In genomic region chr3:183439510-183439909, GRCh38 we compare ENCODE assay signal across 26 cellular contexts. TPM values are rescaled to one million over a fixed set of nuclear protein-coding genes. Genes with fewer than 3 reads are reported as not detected.
DNase-seq lines count a peak whose midpoint lies in the region; ATAC-seq and TF ChIP-seq lines count a peak whose summit lies in the region.
"Had no signal": no experiment of that assay in that cellular context is flagged by ENCODE, and none has a peak within 500 bp of the region (broad histone marks: within the 10 kb centered on the region; RNA-seq: fewer than 3 reads in every experiment).

No MANE protein-coding gene starts in this region.

- no peak for DNase-seq in activated CD8-positive, alpha-beta T cell treated with anti-CD3 and anti-CD28 coated beads, Interleukin-2, amount 10 ng/mL, durations not matched to agents 7 days and 5 days
- no peak for DNase-seq in activated CD8-positive, alpha-beta T cell treated with anti-CD3 and anti-CD28 coated beads for 36 hours
- DNase-seq in NCI-H2081 (lab: John Stamatoyannopoulos, UW) (peak; percentile 76 to 80), choroid plexus epithelial cell (ENCODE audit: low read depth) (peak; percentile 33), renal cortical epithelial cell (ENCODE audit: low read depth) (peak; percentile 13), NCI-H2171 treated with DMSO at 0.1 percent for 48 hours (lab: John Stamatoyannopoulos, UW) (no peak), Right ventricle myocardium superior (no peak), MM.1S (no peak)
- DNase-seq: activated CD4-positive, alpha-beta T cell treated with anti-CD3 and anti-CD28 coated beads for 1 hour; activated CD8-positive, alpha-beta memory T cell treated with anti-CD3 and anti-CD28 coated beads for 24 hours; activated gamma-delta T cell treated with Interleukin-2 at 50 U/mL for 16 hours; activated naive CD8-positive, alpha-beta T cell treated with anti-CD3 and anti-CD28 coated beads, Interleukin-2, amount 50 U/mL, for 24 hours; CD8-positive, alpha-beta T cell; DMS 273 treated with DMSO at 0.1 percent for 48 hours; H9; KG1; NCI-H1694; NCI-H2227 treated with DMSO at 0.1 percent for 48 hours; retina; RPMI8226; small intestine; trophoblast cell had no signal

- H4K20me1 ChIP-seq in MM.1S (ENCODE audit: insufficient read depth, low read length), result no peaks in the 10 kb centered on the region

- H3K4me1 Mint-ChIP-seq in activated CD8-positive, alpha-beta T cell treated with anti-CD3 and anti-CD28 coated beads, Interleukin-2, amount 10 ng/mL, durations not matched to agents 7 days and 5 days (ENCODE audit: low read depth), result peaks cover 14% of the 10 kb centered on the region
- peaks cover 10% of the 10 kb centered on the region for H3K4me1 Mint-ChIP-seq in activated CD8-positive, alpha-beta T cell treated with anti-CD3 and anti-CD28 coated beads for 36 hours (ENCODE audit: low read depth)

- no peak for TF ChIP-seq CTCF in activated CD8-positive, alpha-beta T cell treated with anti-CD3 and anti-CD28 coated beads for 36 hours (IDR thresholded peaks at IDR 0.05)
- TF ChIP-seq CTCF in choroid plexus epithelial cell (conservative IDR thresholded peaks at IDR 0.05; ENCODE audit: low read depth, low read length), result no peak
- TF ChIP-seq CTCF in MM.1S (IDR thresholded peaks at IDR 0.05; ENCODE audit: low read length), result no peak

- no peak overlapping the region for H3K27ac Mint-ChIP-seq in activated CD8-positive, alpha-beta T cell treated with anti-CD3 and anti-CD28 coated beads, Interleukin-2, amount 10 ng/mL, durations not matched to agents 7 days and 5 days
- H3K27ac Mint-ChIP-seq in activated CD8-positive, alpha-beta T cell treated with anti-CD3 and anti-CD28 coated beads for 36 hours, result no peak overlapping the region
- H3K27ac Mint-ChIP-seq: activated naive CD8-positive, alpha-beta T cell treated with anti-CD3 and anti-CD28 coated beads, Interleukin-2, amount 50 U/mL, for 24 hours; CD8-positive, alpha-beta T cell; H9; natural killer cell treated with Interleukin-12 subunit alpha and Interleukin-12 subunit beta and Interleukin-15 and Interleukin-18, amount 100 ng/mL, for 72 hours had no signal

- POLR2A ChIA-PET in activated CD8-positive, alpha-beta T cell treated with anti-CD3 and anti-CD28 coated beads, Interleukin-2, amount 10 ng/mL, durations not matched to agents 7 days and 5 days (lab: Charles Lee), result interaction anchor here (0.6 to 1.8 kb wide), 2 partner anchors 11 to 350 kb away, joined by 3 to 9 read pairs; partner anchors contain the start of gene MCF2L2
- POLR2A ChIA-PET in activated CD8-positive, alpha-beta T cell treated with anti-CD3 and anti-CD28 coated beads for 36 hours (lab: Charles Lee), result no interaction called here

- H3K9me2 ChIP-seq in MM.1S (replicated peaks; ENCODE audit: insufficient read depth, low read length), result no peaks in the 10 kb centered on the region

- peaks cover 12% of the 10 kb centered on the region for H3K27me3 Mint-ChIP-seq in activated CD8-positive, alpha-beta T cell treated with anti-CD3 and anti-CD28 coated beads, Interleukin-2, amount 10 ng/mL, durations not matched to agents 7 days and 5 days (ENCODE audit: low read depth)
- no peaks in the 10 kb centered on the region for H3K27me3 Mint-ChIP-seq in activated CD8-positive, alpha-beta T cell treated with anti-CD3 and anti-CD28 coated beads for 36 hours
- H3K27me3 Mint-ChIP-seq: activated naive CD8-positive, alpha-beta T cell treated with anti-CD3 and anti-CD28 coated beads, Interleukin-2, amount 50 U/mL, for 24 hours had no signal

- no peak overlapping the region for H3K9ac ChIP-seq in MM.1S (ENCODE audit: low read length)

- no peaks in the 10 kb centered on the region for H3K9me3 ChIP-seq in MM.1S (replicated peaks; ENCODE audit: insufficient read depth, low read length)

- H3K27me3 ChIP-seq in MM.1S (replicated peaks; ENCODE audit: insufficient read depth, low read length), result no peaks in the 10 kb centered on the region

- peaks cover 18% of the 10 kb centered on the region for H3F3A ChIP-seq in MM.1S (ENCODE audit: insufficient read depth, low read length)

- ATAC-seq in activated CD8-positive, alpha-beta T cell treated with anti-CD3 and anti-CD28 coated beads, Interleukin-2, amount 10 ng/mL, durations not matched to agents 7 days and 5 days, result peak; percentile 47
- no peak for ATAC-seq in activated CD8-positive, alpha-beta T cell treated with anti-CD3 and anti-CD28 coated beads for 36 hours
- no peak for ATAC-seq in Right ventricle myocardium superior (ENCODE audit: poor library complexity)
- ATAC-seq: A549; activated naive CD8-positive, alpha-beta T cell treated with anti-CD3 and anti-CD28 coated beads, Interleukin-2, amount 50 U/mL, for 24 hours; CD8-positive, alpha-beta T cell; natural killer cell treated with Interleukin-12 subunit alpha and Interleukin-12 subunit beta and Interleukin-15 and Interleukin-18, amount 100 ng/mL, for 72 hours had no signal

- H3K36me3 ChIP-seq in MM.1S (replicated peaks; ENCODE audit: insufficient read depth, low read length), result no peaks in the 10 kb centered on the region

- H3K4me1 ChIP-seq in MM.1S (ENCODE audit: low read length), result peaks cover 54% of the 10 kb centered on the region
- H3K4me1 ChIP-seq: A549 had no signal

- no peak overlapping the region for H3K27ac ChIP-seq in MM.1S (ENCODE audit: low read length)
- H3K27ac ChIP-seq: A549, epithelial cell of prostate had no signal

- H3K79me2 ChIP-seq in MM.1S (ENCODE audit: low read length), result no peaks in the 10 kb centered on the region

- intact Hi-C loops in activated CD8-positive, alpha-beta T cell treated with anti-CD3 and anti-CD28 coated beads for 36 hours (cut with micrococcal nuclease), result no loop called here
- intact Hi-C loops in Right ventricle myocardium superior (cut with DNase I), result no loop called here

- H3K4me3 ChIP-seq in choroid plexus epithelial cell (ENCODE audit: low read depth, low read length) (no peak overlapping the region), MM.1S (ENCODE audit: low read length) (no peak overlapping the region)
- H3K4me3 ChIP-seq: A549 had no signal

- no peak overlapping the region for H3K4me3 Mint-ChIP-seq in activated CD8-positive, alpha-beta T cell treated with anti-CD3 and anti-CD28 coated beads, Interleukin-2, amount 10 ng/mL, durations not matched to agents 7 days and 5 days
- no peak overlapping the region for H3K4me3 Mint-ChIP-seq in activated CD8-positive, alpha-beta T cell treated with anti-CD3 and anti-CD28 coated beads for 36 hours
- H3K4me3 Mint-ChIP-seq: activated naive CD8-positive, alpha-beta T cell treated with anti-CD3 and anti-CD28 coated beads, Interleukin-2, amount 50 U/mL, for 24 hours; CD8-positive, alpha-beta T cell; H9; natural killer cell treated with Interleukin-12 subunit alpha and Interleukin-12 subunit beta and Interleukin-15 and Interleukin-18, amount 100 ng/mL, for 72 hours had no signal

- H2AFZ ChIP-seq in MM.1S (ENCODE audit: low read length), result no peak overlapping the region

- H3K9me3 Mint-ChIP-seq in activated CD8-positive, alpha-beta T cell treated with anti-CD3 and anti-CD28 coated beads, Interleukin-2, amount 10 ng/mL, durations not matched to agents 7 days and 5 days (ENCODE audit: insufficient read depth), result peaks cover 3% of the 10 kb centered on the region
- H3K9me3 Mint-ChIP-seq in activated CD8-positive, alpha-beta T cell treated with anti-CD3 and anti-CD28 coated beads for 36 hours, result peaks cover 13% of the 10 kb centered on the region

- H3K36me3 Mint-ChIP-seq in activated CD8-positive, alpha-beta T cell treated with anti-CD3 and anti-CD28 coated beads, Interleukin-2, amount 10 ng/mL, durations not matched to agents 7 days and 5 days (ENCODE audit: low read depth), result peaks cover 8% of the 10 kb centered on the region
- H3K36me3 Mint-ChIP-seq in activated CD8-positive, alpha-beta T cell treated with anti-CD3 and anti-CD28 coated beads for 36 hours (ENCODE audit: low read depth), result no peaks in the 10 kb centered on the region
- H3K36me3 Mint-ChIP-seq: CD8-positive, alpha-beta T cell had no signal

- CTCF ChIA-PET in activated CD8-positive, alpha-beta T cell treated with anti-CD3 and anti-CD28 coated beads, Interleukin-2, amount 10 ng/mL, durations not matched to agents 7 days and 5 days (lab: Charles Lee), result interaction anchor here (1.0 to 1.2 kb wide), 3 partner anchors 8 to 327 kb away, joined by 3 to 4 read pairs (median 4); partner anchors contain the start of gene MCF2L2
- CTCF ChIA-PET in activated CD8-positive, alpha-beta T cell treated with anti-CD3 and anti-CD28 coated beads for 36 hours (lab: Charles Lee), result interaction anchor here (1.0 kb wide), 1 partner anchor 121 kb away, joined by 3 read pairs; no protein-coding TSS in a partner anchor

- H3K4me2 ChIP-seq in MM.1S (ENCODE audit: low read depth, low read length), result no peak overlapping the region
- H3K4me2 ChIP-seq: A549 had no signal

RNA-seq across cellular contexts. Expression of gene MCF2L2, which starts 11.1 kb away (rescaled TPM):
- total RNA-seq in activated CD8-positive, alpha-beta T cell treated with anti-CD3 and anti-CD28 coated beads, Interleukin-2, amount 10 ng/mL, durations not matched to agents 7 days and 5 days, result 1 to 10 TPM; 7.2 to 7.5 TPM
- total RNA-seq in activated CD8-positive, alpha-beta T cell treated with anti-CD3 and anti-CD28 coated beads for 36 hours, result 1 to 10 TPM; 3.5 to 3.7 TPM
- total RNA-seq in renal cortical epithelial cell, result 0.25 and 2.1 TPM in 2 replicates
- 0.51 TPM for total RNA-seq in Right ventricle myocardium superior
- total RNA-seq: HT-29 had no signal

Comparison
In these comparisons a context has a peak if more than half of its experiments do, and no peak if none do; other contexts are left out.
1. DNase-seq: peak in NCI-H2081 (2 of 2), choroid plexus epithelial cell (single experiment) and renal cortical epithelial cell (single experiment); none in activated CD8-positive, alpha-beta T cell treated with anti-CD3 and anti-CD28 coated beads, Interleukin-2, amount 10 ng/mL, durations not matched to agents 7 days and 5 days (single experiment), activated CD8-positive, alpha-beta T cell treated with anti-CD3 and anti-CD28 coated beads for 36 hours (single experiment), NCI-H2171 treated with DMSO at 0.1 percent for 48 hours (single experiment), Right ventricle myocardium superior (single experiment) and MM.1S (single experiment).